In genomic region chr12:119803391-119803791, GRCh38 we compare ENCODE assay signal across 10 cellular contexts.
DNase-seq lines count a peak whose midpoint lies in the region; ATAC-seq and TF ChIP-seq lines count a peak whose summit lies in the region.
"Had no signal": no experiment of that assay in that cellular context is flagged by ENCODE, and none has a peak within 500 bp of the region (broad histone marks: within the 10 kb centered on the region; RNA-seq: fewer than 3 reads in every experiment).

No MANE protein-coding gene starts in this region.

- H3K27me3 ChIP-seq in ascending aorta (no peaks in the 10 kb centered on the region), left ventricle myocardium inferior (ENCODE audit: low read depth) (peaks cover 52% of the 10 kb centered on the region)
- H3K27me3 ChIP-seq: BLaER1 had no signal

- DNase-seq in AG08396 (ENCODE audit: low spot score) (peak; percentile 34), ascending aorta (ENCODE audit: low spot score in 2 of 2) (no peak), left ventricle myocardium inferior (no peak), omental fat pad (ENCODE audit: low spot score) (no peak)
- no peak for DNase-seq in activated effector memory CD4-positive, alpha-beta T cell treated with Interleukin-2 at 50 U/mL for 16 hours
- DNase-seq in T-helper 2 cell treated with Interferon-gamma antibody and Interleukin-4, amounts not matched to agents 5 μg/mL and 100 μg/mL, for 36 hours (ENCODE audit: low spot score), result no peak
- DNase-seq in stimulated activated naive CD8-positive, alpha-beta T cell treated with anti-CD3 and anti-CD28 coated beads, Interleukin-15, Interleukin-2, amounts not matched to agents 100 U/mL and 50 U/mL, for 24 hours, result no peak

- H3K4me3 ChIP-seq in ascending aorta, result peak overlapping the region; percentile 45 to 49
- H3K4me3 ChIP-seq in left ventricle myocardium inferior, result peak overlapping the region; percentile 54
- H3K4me3 ChIP-seq: BLaER1 had no signal

- no peak overlapping the region for H3K27ac ChIP-seq in ascending aorta
- H3K27ac ChIP-seq in left ventricle myocardium inferior (replicated peaks), result no peak overlapping the region
- H3K27ac ChIP-seq: BLaER1 had no signal

- no peak overlapping the region for H3K4me3 Mint-ChIP-seq in T-helper 2 cell treated with Interferon-gamma antibody and Interleukin-4, amounts not matched to agents 5 μg/mL and 100 μg/mL, for 36 hours
- H3K4me3 Mint-ChIP-seq: dendritic cell treated with granulocyte-macrophage colony-stimulating factor and Interleukin-4, amounts not matched to agents 40 ng/mL and 50 ng/mL, for 4 days had no signal

- H3K9me3 ChIP-seq in ascending aorta (no peaks in the 10 kb centered on the region), left ventricle myocardium inferior (replicated peaks) (no peaks in the 10 kb centered on the region)

- H3K4me1 ChIP-seq in ascending aorta (peaks cover 0 to 7% of the 10 kb centered on the region in 2 donors), left ventricle myocardium inferior (peaks cover 20% of the 10 kb centered on the region)
- H3K4me1 ChIP-seq: BLaER1 had no signal

- H3K36me3 ChIP-seq in ascending aorta (no peaks in the 10 kb centered on the region), left ventricle myocardium inferior (no peaks in the 10 kb centered on the region)

- ATAC-seq in omental fat pad (ENCODE audit: low FRiP score) (peak; percentile 35), GM21786 (IDR thresholded peaks at IDR 0.05; ENCODE audit: unreplicated experiment) (no peak)
- ATAC-seq in stimulated activated naive CD8-positive, alpha-beta T cell treated with anti-CD3 and anti-CD28 coated beads, Interleukin-15, Interleukin-2, amounts not matched to agents 100 U/mL and 50 U/mL, for 24 hours, result no peak

- H3K4me1 Mint-ChIP-seq in T-helper 2 cell treated with Interferon-gamma antibody and Interleukin-4, amounts not matched to agents 5 μg/mL and 100 μg/mL, for 36 hours (ENCODE audit: low read depth), result no peaks in the 10 kb centered on the region

- no peak overlapping the region for H3K27ac Mint-ChIP-seq in T-helper 2 cell treated with Interferon-gamma antibody and Interleukin-4, amounts not matched to agents 5 μg/mL and 100 μg/mL, for 36 hours
- H3K27ac Mint-ChIP-seq: dendritic cell treated with granulocyte-macrophage colony-stimulating factor and Interleukin-4, amounts not matched to agents 40 ng/mL and 50 ng/mL, for 4 days had no signal

- intact Hi-C loops in ascending aorta (cut with DNase I), result no loop called here
- intact Hi-C loops in left ventricle myocardium inferior (cut with micrococcal nuclease), result no loop called here

- H3K36me3 Mint-ChIP-seq in T-helper 2 cell treated with Interferon-gamma antibody and Interleukin-4, amounts not matched to agents 5 μg/mL and 100 μg/mL, for 36 hours (ENCODE audit: low read depth), result peaks cover 50% of the 10 kb centered on the region

- no peaks in the 10 kb centered on the region for H3K27me3 Mint-ChIP-seq in T-helper 2 cell treated with Interferon-gamma antibody and Interleukin-4, amounts not matched to agents 5 μg/mL and 100 μg/mL, for 36 hours (ENCODE audit: low read depth)
- H3K27me3 Mint-ChIP-seq: dendritic cell treated with granulocyte-macrophage colony-stimulating factor and Interleukin-4, amounts not matched to agents 40 ng/mL and 50 ng/mL, for 4 days had no signal

- peaks cover 8% of the 10 kb centered on the region for H3K9me3 Mint-ChIP-seq in T-helper 2 cell treated with Interferon-gamma antibody and Interleukin-4, amounts not matched to agents 5 μg/mL and 100 μg/mL, for 36 hours
- H3K9me3 Mint-ChIP-seq: dendritic cell treated with granulocyte-macrophage colony-stimulating factor and Interleukin-4, amounts not matched to agents 40 ng/mL and 50 ng/mL, for 4 days had no signal

- no peak for TF ChIP-seq CTCF in ascending aorta (IDR thresholded peaks at IDR 0.05)
- no peak for TF ChIP-seq CTCF in left ventricle myocardium inferior (IDR thresholded peaks at IDR 0.05; ENCODE audit: borderline replicate concordance)
- TF ChIP-seq CTCF in omental fat pad (IDR thresholded peaks at IDR 0.05), result no peak
